9 cellular contexts compared by ENCODE assay signal in genomic region chr6:35776364-35777215, GRCh38. TPM values are rescaled to one million over a fixed set of nuclear protein-coding genes. Genes with fewer than 3 reads are reported as not detected.
DNase-seq lines count a peak whose midpoint lies in the region; ATAC-seq and TF ChIP-seq lines count a peak whose summit lies in the region.
"Had no signal": no experiment of that assay in that cellular context is flagged by ENCODE, and none has a peak within 500 bp of the region (broad histone marks: within the 10 kb centered on the region; RNA-seq: fewer than 3 reads in every experiment).

A gene with protein sequence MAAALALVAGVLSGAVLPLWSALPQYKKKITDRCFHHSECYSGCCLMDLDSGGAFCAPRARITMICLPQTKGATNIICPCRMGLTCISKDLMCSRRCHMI (plus strand): TSS chr6:35776598. CDS start chr6:35776619, 21 bp downstream.

- no peaks in the 10 kb centered on the region for H3K9me3 Mint-ChIP-seq in endothelial cell (ENCODE audit: unreplicated experiment)

- TF ChIP-seq CTCF in OCI-LY1 (IDR thresholded peaks at IDR 0.05; ENCODE audit: low read length) (no peak), endothelial cell (IDR thresholded peaks at IDR 0.05; ENCODE audit: unreplicated experiment) (no peak), neural cell (IDR thresholded peaks at IDR 0.05; ENCODE audit: poor library complexity, severe bottlenecking) (no peak)

- H3K9me3 ChIP-seq in OCI-LY1 (ENCODE audit: low read length), result no peaks in the 10 kb centered on the region
- H3K9me3 ChIP-seq in neural cell (ENCODE audit: low read length), result no peaks in the 10 kb centered on the region

- no peaks in the 10 kb centered on the region for H3K4me1 Mint-ChIP-seq in endothelial cell (ENCODE audit: unreplicated experiment)

- H3K27ac ChIP-seq in OCI-LY1 (ENCODE audit: low read depth, low read length, poor library complexity, severe bottlenecking), result no peak within 1 kb of the TSS
- no peak within 1 kb of the TSS for H3K27ac ChIP-seq in neural cell (ENCODE audit: low read length)
- H3K27ac ChIP-seq: 22Rv1 had no signal

- H3K36me3 ChIP-seq in OCI-LY1 (ENCODE audit: insufficient read depth, low read length), result no peaks in the 10 kb centered on the region
- H3K36me3 ChIP-seq in neural cell (ENCODE audit: insufficient read depth, low read length), result no peaks in the 10 kb centered on the region

- no peak for TF ChIP-seq EP300 in neural cell (conservative IDR thresholded peaks at IDR 0.05; ENCODE audit: poor library complexity, severe bottlenecking)

- H3K9me2 ChIP-seq in OCI-LY1 (ENCODE audit: low read depth, low read length) (no peaks in the 10 kb centered on the region), neural cell (ENCODE audit: insufficient read depth, low read length) (no peaks in the 10 kb centered on the region)

- peak within 1 kb of the TSS; percentile 52 for H3K4me3 ChIP-seq in OCI-LY1 (ENCODE audit: low read depth, low read length, poor library complexity, severe bottlenecking)
- peak within 1 kb of the TSS; percentile 65 for H3K4me3 ChIP-seq in neural cell (ENCODE audit: low read length)

- DNase-seq in DMS 273 (lab: John Stamatoyannopoulos, UW; ENCODE audit: unreplicated experiment) (peak; percentile 78), DMS 273 treated with DMSO at 0.1 percent for 48 hours (lab: John Stamatoyannopoulos, UW) (no peak), endothelial cell (ENCODE audit: low spot score) (no peak), NCI-H2107 (lab: John Stamatoyannopoulos, UW) (no peak)

- H3F3A ChIP-seq in OCI-LY1 (ENCODE audit: insufficient read depth, low read length) (no peaks in the 10 kb centered on the region), neural cell (ENCODE audit: insufficient read depth, low read length, poor library complexity, severe bottlenecking) (no peaks in the 10 kb centered on the region)

- H3K27me3 ChIP-seq in OCI-LY1 (ENCODE audit: insufficient read depth, low read length), result no peaks in the 10 kb centered on the region
- peaks cover 17% of the 10 kb centered on the region for H3K27me3 ChIP-seq in neural cell (ENCODE audit: insufficient read depth, low read depth, low read length)

- H3K4me1 ChIP-seq in OCI-LY1 (ENCODE audit: insufficient read depth, low read length, severe bottlenecking), result peaks cover 8% of the 10 kb centered on the region

- H3K4me2 ChIP-seq in OCI-LY1 (ENCODE audit: low read length), result peak within 1 kb of the TSS; percentile 60
- H3K4me2 ChIP-seq in neural cell (ENCODE audit: low read length), result no peak within 1 kb of the TSS

- ATAC-seq in GM18505 (IDR thresholded peaks at IDR 0.05; ENCODE audit: unreplicated experiment), result no peak
- ATAC-seq in GM18907 (IDR thresholded peaks at IDR 0.05; ENCODE audit: unreplicated experiment), result no peak

- H3K9ac ChIP-seq in OCI-LY1 (ENCODE audit: low read length) (no peak within 1 kb of the TSS), neural cell (ENCODE audit: low read length) (peak within 1 kb of the TSS; percentile 26)

- H4K20me1 ChIP-seq in OCI-LY1 (ENCODE audit: insufficient read depth, low read length) (no peaks in the 10 kb centered on the region), neural cell (ENCODE audit: insufficient read depth) (no peaks in the 10 kb centered on the region)

- H3K27me3 Mint-ChIP-seq in endothelial cell (ENCODE audit: unreplicated experiment), result peaks cover 10% of the 10 kb centered on the region

- no peaks in the 10 kb centered on the region for H3K36me3 Mint-ChIP-seq in endothelial cell (ENCODE audit: low read depth, unreplicated experiment)

- H3K27ac Mint-ChIP-seq in endothelial cell (ENCODE audit: unreplicated experiment), result no peak within 1 kb of the TSS

- H3K4me3 Mint-ChIP-seq in endothelial cell (ENCODE audit: unreplicated experiment), result peak within 1 kb of the TSS; percentile 57

- H3K79me2 ChIP-seq in OCI-LY1 (ENCODE audit: insufficient read depth, low read length) (no peaks in the 10 kb centered on the region), neural cell (replicated peaks; ENCODE audit: insufficient read depth, low read length) (no peaks in the 10 kb centered on the region)

- TF ChIP-seq RAD21 in neural cell (conservative IDR thresholded peaks at IDR 0.05), result no peak

- no peak for TF ChIP-seq POLR2A in GM18505 (IDR thresholded peaks at IDR 0.05; ENCODE audit: borderline replicate concordance, extremely low read depth, insufficient read depth, insufficient read length)

- H2AFZ ChIP-seq in OCI-LY1 (ENCODE audit: low read length) (no peak within 1 kb of the TSS), neural cell (ENCODE audit: low read depth, low read length) (no peak within 1 kb of the TSS)

TF ChIP-seq in neural cell, 6 proteins besides CTCF, POLR2A, EP300 and RAD21:
- TF ChIP-seq POLR2AphosphoS5 (IDR thresholded peaks at IDR 0.05) (no peak), SMC3 (conservative IDR thresholded peaks at IDR 0.05; ENCODE audit: poor library complexity) (no peak), REST (IDR thresholded peaks at IDR 0.05; ENCODE audit: borderline replicate concordance) (no peak), EZH2 (IDR thresholded peaks at IDR 0.05; ENCODE audit: borderline replicate concordance, insufficient read depth, low read length, poor library complexity, severe bottlenecking) (no peak), MXI1 (conservative IDR thresholded peaks at IDR 0.05; ENCODE audit: poor library complexity, severe bottlenecking) (no peak), TAF1 (IDR thresholded peaks at IDR 0.05; ENCODE audit: low read depth) (no peak)

RNA-seq across cellular contexts. Expression of the gene that starts here (rescaled TPM):
- total RNA-seq in endothelial cell (ENCODE audit: unreplicated experiment), result not detected
- not detected in 2 replicates for polyA plus RNA-seq in neural cell
- not detected in 2 replicates for polyA minus RNA-seq in neural cell
